In the genomic region with DNA sequence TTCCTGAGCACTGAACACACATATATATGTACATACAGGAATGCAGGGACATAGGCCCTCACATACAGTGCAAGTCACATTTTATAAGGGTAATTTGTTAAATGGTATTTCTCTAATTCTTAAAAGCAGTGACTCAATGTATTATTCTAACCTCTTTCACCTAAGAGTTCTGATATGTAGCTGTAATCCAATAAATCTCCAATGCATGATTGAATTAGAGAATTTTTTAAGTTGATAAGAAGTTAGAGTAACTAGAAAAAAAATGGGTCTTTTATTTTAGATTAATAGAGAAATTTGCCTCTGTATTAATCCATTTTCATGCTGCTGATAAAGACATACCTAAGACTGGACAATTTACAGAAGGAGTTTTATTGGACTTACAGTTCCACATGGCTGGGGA, we compare ENCODE assay signal across 29 cellular contexts.
"Had no signal": no experiment of that assay in that cellular context is flagged by ENCODE, and none has a peak within 500 bp of the region (broad histone marks: within the 10 kb centered on the region; RNA-seq: fewer than 3 reads in every experiment).

No MANE protein-coding gene starts in this region.

- H3K4me1 ChIP-seq: stomach, testis, thyroid gland, upper lobe of right lung, uterus had no signal

- H3K4me3 ChIP-seq: stomach, suprapubic skin, testis, thoracic aorta, thyroid gland, tibial artery, tibial nerve, transverse colon, upper lobe of left lung, upper lobe of right lung, uterus, vagina had no signal

- H3K4me1 Mint-ChIP-seq: stimulated activated effector memory CD8-positive, alpha-beta T cell treated with anti-CD3 and anti-CD28 coated beads, Interleukin-12 subunit alpha, Interleukin-12 subunit beta, amount 100 ng/mL, for 72 hours; stimulated activated memory B cell treated with anti-CD40 and anti-IgM and Interleukin-4, amounts not matched to agents 10 μg/mL and 1 μg/mL and 100 μg/mL, for 72 hours; stimulated activated naive CD8-positive, alpha-beta T cell treated with anti-CD3 and anti-CD28 coated beads, Interleukin-15, amount 100 ng/mL, for 72 hours had no signal

- H3K27me3 ChIP-seq: stomach, suprapubic skin, testis, thyroid gland, tibial artery, tibial nerve, transverse colon, upper lobe of left lung, upper lobe of right lung, uterus, vagina had no signal

- FAIRE-seq: urothelium cell line had no signal

- H3K27ac ChIP-seq: stomach, suprapubic skin, testis, thoracic aorta, thyroid gland, tibial artery, tibial nerve, transverse colon, upper lobe of left lung, upper lobe of right lung, uterus, vagina had no signal

- H3K27ac Mint-ChIP-seq: stimulated activated effector memory CD8-positive, alpha-beta T cell treated with anti-CD3 and anti-CD28 coated beads, Interleukin-12 subunit alpha, Interleukin-12 subunit beta, amount 100 ng/mL, for 72 hours; stimulated activated memory B cell treated with anti-CD40 and anti-IgM and Interleukin-4, amounts not matched to agents 10 μg/mL and 1 μg/mL and 100 μg/mL, for 72 hours; stimulated activated naive B cell treated with anti-CD40 and anti-IgM and Interleukin-4, amounts not matched to agents 10 μg/mL and 1 μg/mL and 100 μg/mL, for 72 hours; stimulated activated naive CD8-positive, alpha-beta T cell treated with anti-CD3 and anti-CD28 coated beads, Interleukin-15, amount 100 ng/mL, for 72 hours; stimulated activated naive CD8-positive, alpha-beta T cell treated with anti-CD3 and anti-CD28 coated beads, Interleukin-15, Interleukin-2, amounts not matched to agents 100 ng/mL and 50 ng/mL, for 24 hours; type B pancreatic cell had no signal

- H3K9me3 Mint-ChIP-seq: stimulated activated naive CD8-positive, alpha-beta T cell treated with anti-CD3 and anti-CD28 coated beads, Interleukin-15, amount 100 ng/mL, for 72 hours; stimulated activated naive CD8-positive, alpha-beta T cell treated with anti-CD3 and anti-CD28 coated beads, Interleukin-15, Interleukin-2, amounts not matched to agents 100 ng/mL and 50 ng/mL, for 24 hours; type B pancreatic cell had no signal

- H3K9me3 ChIP-seq: stomach, suprapubic skin, testis, thoracic aorta, thyroid gland, tibial artery, transverse colon, upper lobe of left lung, upper lobe of right lung, uterus, vagina had no signal

- H3K27me3 Mint-ChIP-seq: stimulated activated memory B cell treated with anti-CD40 and anti-IgM and Interleukin-4, amounts not matched to agents 10 μg/mL and 1 μg/mL and 100 μg/mL, for 72 hours; stimulated activated naive B cell treated with anti-CD40 and anti-IgM and Interleukin-4, amounts not matched to agents 10 μg/mL and 1 μg/mL and 100 μg/mL, for 72 hours; stimulated activated naive CD8-positive, alpha-beta T cell treated with anti-CD3 and anti-CD28 coated beads, Interleukin-15, amount 100 ng/mL, for 72 hours; stimulated activated naive CD8-positive, alpha-beta T cell treated with anti-CD3 and anti-CD28 coated beads, Interleukin-15, Interleukin-2, amounts not matched to agents 100 ng/mL and 50 ng/mL, for 24 hours; type B pancreatic cell had no signal

- H3K36me3 Mint-ChIP-seq: stimulated activated effector memory CD8-positive, alpha-beta T cell treated with anti-CD3 and anti-CD28 coated beads, Interleukin-12 subunit alpha, Interleukin-12 subunit beta, amount 100 ng/mL, for 72 hours; stimulated activated memory B cell treated with anti-CD40 and anti-IgM and Interleukin-4, amounts not matched to agents 10 μg/mL and 1 μg/mL and 100 μg/mL, for 72 hours; stimulated activated naive B cell treated with anti-CD40 and anti-IgM and Interleukin-4, amounts not matched to agents 10 μg/mL and 1 μg/mL and 100 μg/mL, for 72 hours had no signal

- ATAC-seq: stimulated activated effector memory CD8-positive, alpha-beta T cell treated with anti-CD3 and anti-CD28 coated beads, Interleukin-12 subunit alpha, Interleukin-12 subunit beta, amount 100 ng/mL, for 72 hours; stimulated activated memory B cell treated with anti-CD40 and anti-IgM and Interleukin-4, amounts not matched to agents 10 μg/mL and 1 μg/mL and 100 μg/mL, for 72 hours; stimulated activated naive B cell treated with anti-CD40 and anti-IgM and Interleukin-4, amounts not matched to agents 10 μg/mL and 1 μg/mL and 100 μg/mL, for 72 hours; stimulated activated naive CD8-positive, alpha-beta T cell treated with anti-CD3 and anti-CD28 coated beads, Interleukin-15, amount 100 ng/mL, for 72 hours; stimulated activated naive CD8-positive, alpha-beta T cell treated with anti-CD3 and anti-CD28 coated beads, Interleukin-15, Interleukin-2, amounts not matched to agents 100 U/mL and 50 U/mL, for 24 hours; upper lobe of right lung had no signal

- H3K4me3 Mint-ChIP-seq: stimulated activated effector memory CD8-positive, alpha-beta T cell treated with anti-CD3 and anti-CD28 coated beads, Interleukin-12 subunit alpha, Interleukin-12 subunit beta, amount 100 ng/mL, for 72 hours; stimulated activated memory B cell treated with anti-CD40 and anti-IgM and Interleukin-4, amounts not matched to agents 10 μg/mL and 1 μg/mL and 100 μg/mL, for 72 hours; stimulated activated naive B cell treated with anti-CD40 and anti-IgM and Interleukin-4, amounts not matched to agents 10 μg/mL and 1 μg/mL and 100 μg/mL, for 72 hours; stimulated activated naive CD8-positive, alpha-beta T cell treated with anti-CD3 and anti-CD28 coated beads, Interleukin-15, amount 100 ng/mL, for 72 hours; stimulated activated naive CD8-positive, alpha-beta T cell treated with anti-CD3 and anti-CD28 coated beads, Interleukin-15, Interleukin-2, amounts not matched to agents 100 ng/mL and 50 ng/mL, for 24 hours; type B pancreatic cell had no signal

- DNase-seq: stimulated activated CD4-positive, alpha-beta T cell treated with anti-CD3 and anti-CD28 coated beads, Interleukin-2, amount 100 ng/mL, for 48 hours; stimulated activated CD4-positive, alpha-beta T cell treated with anti-CD3 and anti-CD28 coated beads, Interleukin-4, amount 100 ng/mL, for 1 hour; stimulated activated CD4-positive, alpha-beta T cell treated with anti-CD3 and anti-CD28 coated beads, Interleukin-4, amount 100 ng/mL, for 24 hours; stimulated activated CD4-positive, alpha-beta T cell treated with anti-CD3 and anti-CD28 coated beads, Interleukin-4, amount 100 ng/mL, for 4 hours; stimulated activated CD8-positive, alpha-beta memory T cell treated with anti-CD3 and anti-CD28 coated beads, Interleukin-4, amount 100 ng/mL, for 48 hours; stimulated activated naive B cell treated with anti-CD40 and anti-IgM and Interleukin-4, amounts not matched to agents 10 μg/mL and 1 μg/mL and 100 μg/mL, for 72 hours; stimulated activated naive CD4-positive, alpha-beta T cell; stimulated activated naive CD4-positive, alpha-beta T cell treated with Interleukin-2 at 50 U/mL for 16 hours; stimulated activated naive CD8-positive, alpha-beta T cell treated with anti-CD3 and anti-CD28 coated beads, Interleukin-15, amount 100 ng/mL, for 72 hours; stimulated activated naive CD8-positive, alpha-beta T cell treated with anti-CD3 and anti-CD28 coated beads, Interleukin-15, Interleukin-2, amounts not matched to agents 100 U/mL and 50 U/mL, for 24 hours; stomach; substantia nigra; testis; thyroid gland; tibial artery; transverse colon; trophoblast cell; upper lobe of left lung; upper lobe of right lung; uterus had no signal

- H3K36me3 ChIP-seq: stomach, suprapubic skin, thoracic aorta, thyroid gland, tibial artery, transverse colon, upper lobe of left lung, upper lobe of right lung, uterus, vagina had no signal
